In genomic region chr3:65210026-65210814, GRCh38 we compare ENCODE assay signal across 1 cellular context.
TF ChIP-seq lines count a peak whose summit lies in the region.

No MANE protein-coding gene starts in this region.

TF ChIP-seq in SK-N-SH, 30 proteins besides CTCF, POLR2A, EP300 and RAD21:
- peak; percentile 78 for TF ChIP-seq GATA2 (CRISPR knock-in tag; IDR thresholded peaks at IDR 0.05)
- TF ChIP-seq ELF1 (IDR thresholded peaks at IDR 0.05), result no peak
- peak; percentile 54; the same call in 1 of the 2 replicates for TF ChIP-seq TEAD4 (IDR thresholded peaks at IDR 0.05; ENCODE audit: borderline replicate concordance, insufficient read depth)
- peak; percentile 68 for TF ChIP-seq MXI1 (IDR thresholded peaks at IDR 0.05; ENCODE audit: low read depth, low read length)
- peak; percentile 65 for TF ChIP-seq POLR2AphosphoS5 (IDR thresholded peaks at IDR 0.05; ENCODE audit: low read depth, low read length)
- peak; percentile 17; the same call in 1 of the 2 replicates for TF ChIP-seq PBX3 (IDR thresholded peaks at IDR 0.05)
- peak; percentile 81 for TF ChIP-seq TCF12 (IDR thresholded peaks at IDR 0.05)
- no peak for TF ChIP-seq MEF2A (IDR thresholded peaks at IDR 0.05; ENCODE audit: borderline replicate concordance, low read depth)
- peak; percentile 43 for TF ChIP-seq SMC3 (IDR thresholded peaks at IDR 0.05; ENCODE audit: low read depth, low read length)
- no peak; the same call in 1 of the 2 replicates for TF ChIP-seq JUND (IDR thresholded peaks at IDR 0.05)
- peak; percentile 80 for TF ChIP-seq CHD2 (IDR thresholded peaks at IDR 0.05; ENCODE audit: low read length, partially characterized antibody)
- no peak for TF ChIP-seq SIN3A (IDR thresholded peaks at IDR 0.05; ENCODE audit: borderline replicate concordance, low read depth, low read length)
- TF ChIP-seq EZH2phosphoT487 (IDR thresholded peaks at IDR 0.05; ENCODE audit: borderline replicate concordance, low read depth), result no peak
- TF ChIP-seq YY1 (IDR thresholded peaks at IDR 0.05; ENCODE audit: low read depth), result no peak
- TF ChIP-seq RCOR1 (IDR thresholded peaks at IDR 0.05; ENCODE audit: low read length), result peak; percentile 89
- peak; percentile 94 for TF ChIP-seq FOXJ3 (CRISPR knock-in tag; IDR thresholded peaks at IDR 0.05)
- TF ChIP-seq NFIC (IDR thresholded peaks at IDR 0.05; ENCODE audit: borderline replicate concordance), result peak; percentile 17; the same call in 1 of the 2 replicates
